Comparison of ENCODE assay signal across 8 cellular contexts in genomic region chr9:109319631-109320233, GRCh38. TPM values are rescaled to one million over a fixed set of nuclear protein-coding genes. Genes with fewer than 3 reads are reported as not detected.
DNase-seq lines count a peak whose midpoint lies in the region; ATAC-seq, FAIRE-seq and TF ChIP-seq lines count a peak whose summit lies in the region.

No MANE protein-coding gene starts in this region.

- peak overlapping the region; percentile 66 for H3K4me3 Mint-ChIP-seq in activated naive CD8-positive, alpha-beta T cell treated with anti-CD3 and anti-CD28 coated beads, Interleukin-2, amount 10 ng/mL, durations not matched to agents 7 days and 5 days

- H3K4me1 ChIP-seq in thymus (ENCODE audit: control insufficient read depth, insufficient read depth, low read length), result peaks cover 3% of the 10 kb centered on the region

- H3K36me3 Mint-ChIP-seq in activated naive CD8-positive, alpha-beta T cell treated with anti-CD3 and anti-CD28 coated beads, Interleukin-2, amount 10 ng/mL, durations not matched to agents 7 days and 5 days, result no peaks in the 10 kb centered on the region

- WGBS in thymus, result 5% methylated on average over 39 of the region's 39 CpGs

- H3K36me3 ChIP-seq in thymus (ENCODE audit: control insufficient read depth, insufficient read depth), result no peaks in the 10 kb centered on the region

- ATAC-seq in HG03159 (IDR thresholded peaks at IDR 0.05; ENCODE audit: unreplicated experiment), result peak; percentile 14
- ATAC-seq in activated naive CD8-positive, alpha-beta T cell treated with anti-CD3 and anti-CD28 coated beads, Interleukin-2, amount 10 ng/mL, durations not matched to agents 7 days and 5 days (ENCODE audit: low read depth), result peak; percentile 18
- no peak for ATAC-seq in GM21717 (IDR thresholded peaks at IDR 0.05; ENCODE audit: unreplicated experiment)

- H3K4me3 ChIP-seq in thymus (ENCODE audit: low read length), result peak overlapping the region; percentile 50

- peaks cover 48% of the 10 kb centered on the region for H3K27me3 ChIP-seq in thymus (ENCODE audit: control insufficient read depth, insufficient read depth)

- no peak for TF ChIP-seq POLR2A in GM12891 (IDR thresholded peaks at IDR 0.05; ENCODE audit: low read depth, low read length)

- H3K4me1 Mint-ChIP-seq in activated naive CD8-positive, alpha-beta T cell treated with anti-CD3 and anti-CD28 coated beads, Interleukin-2, amount 10 ng/mL, durations not matched to agents 7 days and 5 days, result peaks cover 6% of the 10 kb centered on the region

- H3K27ac ChIP-seq in thymus (ENCODE audit: low read depth), result no peak overlapping the region

- H3K9me3 ChIP-seq in thymus (ENCODE audit: control insufficient read depth), result no peaks in the 10 kb centered on the region

- no peaks in the 10 kb centered on the region for H3K9me3 Mint-ChIP-seq in activated naive CD8-positive, alpha-beta T cell treated with anti-CD3 and anti-CD28 coated beads, Interleukin-2, amount 10 ng/mL, durations not matched to agents 7 days and 5 days

- DNase-seq in NCI-H146 (lab: John Stamatoyannopoulos, UW) (peak; percentile 34), NCI-H146 treated with DMSO at 0.1 percent for 48 hours (lab: John Stamatoyannopoulos, UW; ENCODE audit: unreplicated experiment) (no peak), kidney tubule cell (ENCODE audit: low spot score) (peak; percentile 45), GM12891 (ENCODE audit: insufficient read length, low spot score) (no peak)
- DNase-seq in activated naive CD8-positive, alpha-beta T cell treated with anti-CD3 and anti-CD28 coated beads, Interleukin-2, amount 10 ng/mL, durations not matched to agents 7 days and 5 days, result peak; percentile 43

- POLR2A ChIA-PET in activated naive CD8-positive, alpha-beta T cell treated with anti-CD3 and anti-CD28 coated beads, Interleukin-2, amount 10 ng/mL, durations not matched to agents 7 days and 5 days (lab: Charles Lee), result no interaction called here

- peaks cover 58% of the 10 kb centered on the region for H3K27me3 Mint-ChIP-seq in activated naive CD8-positive, alpha-beta T cell treated with anti-CD3 and anti-CD28 coated beads, Interleukin-2, amount 10 ng/mL, durations not matched to agents 7 days and 5 days

- no peak for FAIRE-seq in GM12891 (lab: Jason Lieb, UNC)

- H3K27ac Mint-ChIP-seq in activated naive CD8-positive, alpha-beta T cell treated with anti-CD3 and anti-CD28 coated beads, Interleukin-2, amount 10 ng/mL, durations not matched to agents 7 days and 5 days, result no peak overlapping the region

TF ChIP-seq in GM12891, 5 proteins besides CTCF, POLR2A, EP300 and RAD21:
- no peak for TF ChIP-seq POLR2AphosphoS5 (IDR thresholded peaks at IDR 0.05; ENCODE audit: low read depth, low read length)
- TF ChIP-seq POU2F2 (IDR thresholded peaks at IDR 0.05; ENCODE audit: low read depth, low read length), result no peak
- no peak for TF ChIP-seq PAX5 (IDR thresholded peaks at IDR 0.05; ENCODE audit: insufficient read depth, low read length, severe bottlenecking)
- TF ChIP-seq TAF1 (IDR thresholded peaks at IDR 0.05; ENCODE audit: low read depth, low read length), result no peak
- no peak for TF ChIP-seq SPI1 (IDR thresholded peaks at IDR 0.05; ENCODE audit: low read depth, low read length)

RNA-seq across cellular contexts. Expression of gene EPB41L4B, which starts 1.1 kb away (rescaled TPM):
- total RNA-seq in activated naive CD8-positive, alpha-beta T cell treated with anti-CD3 and anti-CD28 coated beads, Interleukin-2, amount 10 ng/mL, durations not matched to agents 7 days and 5 days, result not detected
- 4.2 TPM for polyA plus RNA-seq in thymus
- 1.2 TPM for polyA plus RNA-seq in GM12891 (2012; ENCODE audit: low read depth, missing spikeins)

Comparison
In these comparisons a context has a peak if more than half of its experiments do, and no peak if none do; other contexts are left out.
1. DNase-seq: peak in NCI-H146 (single experiment), activated naive CD8-positive, alpha-beta T cell treated with anti-CD3 and anti-CD28 coated beads, Interleukin-2, amount 10 ng/mL, durations not matched to agents 7 days and 5 days (single experiment) and kidney tubule cell (single experiment); none in NCI-H146 treated with DMSO at 0.1 percent for 48 hours (single experiment) and GM12891 (single experiment).